Comparison of ENCODE assay signal across 20 cellular contexts in the genomic region with DNA sequence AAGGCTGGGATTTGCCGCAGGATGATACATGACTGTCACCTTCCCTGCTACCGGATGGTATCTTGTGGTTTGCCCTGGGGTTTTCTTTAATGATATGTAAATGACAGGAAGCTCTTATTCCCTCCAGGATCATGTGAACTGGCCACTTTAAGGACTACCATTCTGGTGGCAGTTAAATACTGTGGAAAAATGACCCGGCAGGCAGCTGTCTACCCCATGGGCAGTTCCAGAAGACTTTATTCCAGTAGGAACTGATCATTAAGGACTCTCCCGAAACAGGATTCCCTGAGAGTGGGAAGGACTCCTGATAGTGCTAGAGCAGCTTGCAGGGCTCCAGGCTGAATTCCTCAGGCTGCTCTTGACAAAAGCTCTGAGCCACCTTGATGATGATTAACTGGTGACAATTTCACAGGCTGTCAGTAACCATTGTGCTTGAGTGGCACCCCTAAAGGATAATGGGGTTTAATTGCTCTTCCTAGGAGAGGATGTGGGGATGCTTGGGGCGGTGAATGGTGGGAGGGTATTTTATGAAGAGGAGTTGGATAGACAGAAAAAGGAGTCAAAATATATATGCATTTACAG.
"Had no signal": no experiment of that assay in that cellular context is flagged by ENCODE, and none has a peak within 500 bp of the region (broad histone marks: within the 10 kb centered on the region; RNA-seq: fewer than 3 reads in every experiment).

No MANE protein-coding gene starts in this region.

- DNase-seq: activated CD4-positive, alpha-beta T cell treated with anti-CD3 and anti-CD28 coated beads, Interleukin-2, amount 50 U/mL, for 4 hours; activated CD8-positive, alpha-beta memory T cell treated with anti-CD3 and anti-CD28 coated beads for 24 hours; activated CD8-positive, alpha-beta memory T cell treated with anti-CD3 and anti-CD28 coated beads, Interleukin-2, amount 50 U/mL, for 4 hours; activated T-cell treated with anti-CD3 and anti-CD28 coated beads, Interleukin-2, amount 50 U/mL, for 24 hours; aorta; dermis blood vessel endothelial cell; effector CD8-positive, alpha-beta T cell; foreskin keratinocyte; small intestine; stimulated activated CD4-positive, alpha-beta T cell treated with anti-CD3 and anti-CD28 coated beads, Interleukin-2, amount 100 ng/mL, for 24 hours; stimulated activated naive CD8-positive, alpha-beta T cell treated with anti-CD3 and anti-CD28 coated beads, Interleukin-15, amount 100 ng/mL, for 72 hours; tibial artery had no signal

- H3K4me1 ChIP-seq: foreskin keratinocyte, parathyroid adenoma, tibial artery had no signal

- H3K4me3 Mint-ChIP-seq: activated T-cell treated with anti-CD3 and anti-CD28 coated beads, Interleukin-2, amount 50 U/mL, for 24 hours; activated T-helper 17 cell treated with anti-CD3 and anti-CD28 coated beads, Interleukin-2, amount 50 U/mL, for 72 hours; brain; natural killer cell treated with Interleukin-12 subunit alpha and Interleukin-12 subunit beta and Interleukin-15 and Interleukin-18, amount 100 ng/mL, for 72 hours; stimulated activated effector memory CD8-positive, alpha-beta T cell treated with anti-CD3 and anti-CD28 coated beads, Interleukin-12 subunit alpha, Interleukin-12 subunit beta, amount 100 ng/mL, for 72 hours; stimulated activated naive CD8-positive, alpha-beta T cell treated with anti-CD3 and anti-CD28 coated beads, Interleukin-15, amount 100 ng/mL, for 72 hours had no signal

- ATAC-seq: activated naive CD4-positive, alpha-beta T cell treated with anti-CD3 and anti-CD28 coated beads, Interleukin-2, amount 50 U/mL, for 72 hours; activated T-helper 17 cell treated with anti-CD3 and anti-CD28 coated beads, Interleukin-2, amount 50 U/mL, for 72 hours; foreskin keratinocyte; natural killer cell treated with Interleukin-12 subunit alpha and Interleukin-12 subunit beta and Interleukin-15 and Interleukin-18, amount 100 ng/mL, for 72 hours; sciatic nerve; stimulated activated effector memory CD8-positive, alpha-beta T cell treated with anti-CD3 and anti-CD28 coated beads, Interleukin-12 subunit alpha, Interleukin-12 subunit beta, amount 100 ng/mL, for 72 hours; stimulated activated naive CD8-positive, alpha-beta T cell treated with anti-CD3 and anti-CD28 coated beads, Interleukin-15, amount 100 ng/mL, for 72 hours had no signal

- H3K9me3 ChIP-seq: tibial artery had no signal

- H3K4me1 Mint-ChIP-seq: activated T-helper 17 cell treated with anti-CD3 and anti-CD28 coated beads, Interleukin-2, amount 50 U/mL, for 72 hours; brain; stimulated activated effector memory CD8-positive, alpha-beta T cell treated with anti-CD3 and anti-CD28 coated beads, Interleukin-12 subunit alpha, Interleukin-12 subunit beta, amount 100 ng/mL, for 72 hours; stimulated activated naive CD8-positive, alpha-beta T cell treated with anti-CD3 and anti-CD28 coated beads, Interleukin-15, amount 100 ng/mL, for 72 hours had no signal

- H3K27me3 Mint-ChIP-seq: activated T-cell treated with anti-CD3 and anti-CD28 coated beads, Interleukin-2, amount 50 U/mL, for 24 hours; activated T-helper 17 cell treated with anti-CD3 and anti-CD28 coated beads, Interleukin-2, amount 50 U/mL, for 72 hours; brain; natural killer cell treated with Interleukin-12 subunit alpha and Interleukin-12 subunit beta and Interleukin-15 and Interleukin-18, amount 100 ng/mL, for 72 hours; stimulated activated naive CD8-positive, alpha-beta T cell treated with anti-CD3 and anti-CD28 coated beads, Interleukin-15, amount 100 ng/mL, for 72 hours had no signal

- H3K27ac Mint-ChIP-seq: activated naive CD4-positive, alpha-beta T cell treated with anti-CD3 and anti-CD28 coated beads, Interleukin-2, amount 50 U/mL, for 72 hours; activated T-cell treated with anti-CD3 and anti-CD28 coated beads, Interleukin-2, amount 50 U/mL, for 24 hours; activated T-helper 17 cell treated with anti-CD3 and anti-CD28 coated beads, Interleukin-2, amount 50 U/mL, for 72 hours; brain; natural killer cell treated with Interleukin-12 subunit alpha and Interleukin-12 subunit beta and Interleukin-15 and Interleukin-18, amount 100 ng/mL, for 72 hours; stimulated activated effector memory CD8-positive, alpha-beta T cell treated with anti-CD3 and anti-CD28 coated beads, Interleukin-12 subunit alpha, Interleukin-12 subunit beta, amount 100 ng/mL, for 72 hours; stimulated activated naive CD8-positive, alpha-beta T cell treated with anti-CD3 and anti-CD28 coated beads, Interleukin-15, amount 100 ng/mL, for 72 hours had no signal

- H3K27ac ChIP-seq: foreskin keratinocyte, hepatocyte, parathyroid adenoma, tibial artery had no signal

- H3K4me3 ChIP-seq: hepatocyte, tibial artery had no signal

- H3K36me3 ChIP-seq: tibial artery had no signal

- H3K27me3 ChIP-seq: foreskin keratinocyte, hepatocyte, tibial artery had no signal

- H3K36me3 Mint-ChIP-seq: brain; natural killer cell treated with Interleukin-12 subunit alpha and Interleukin-12 subunit beta and Interleukin-15 and Interleukin-18, amount 100 ng/mL, for 72 hours; stimulated activated effector memory CD8-positive, alpha-beta T cell treated with anti-CD3 and anti-CD28 coated beads, Interleukin-12 subunit alpha, Interleukin-12 subunit beta, amount 100 ng/mL, for 72 hours had no signal
